1 cellular context compared by ENCODE assay signal in genomic region chr10:5666324-5667220, GRCh38.
A peak's percentile ranks its signal among the peaks of the same experiment; 100 is the strongest.
TF ChIP-seq lines count a peak whose summit lies in the region.

TSS of gene ASB13 (minus strand) at chr10:5666595. CDS start at chr10:5666551, 44 bp downstream.

TF ChIP-seq in HepG2, 621 proteins besides CTCF, POLR2A, EP300 and RAD21 (continued from another document and continues in another):
- TF ChIP-seq PLSCR1 (CRISPR knock-in tag; IDR thresholded peaks at IDR 0.05; ENCODE audit: borderline replicate concordance) (no peak), ZNF547 (CRISPR knock-in tag; IDR thresholded peaks at IDR 0.05) (no peak; the same call in 1 of the 2 replicates), ZBTB14 (CRISPR knock-in tag; IDR thresholded peaks at IDR 0.05) (peak; percentile 29; the same call in 1 of the 2 replicates), PHF21A (CRISPR knock-in tag; IDR thresholded peaks at IDR 0.05) (no peak; the same call in 1 of the 2 replicates), MEIS2 (CRISPR knock-in tag; IDR thresholded peaks at IDR 0.05) (no peak), ZBTB46 (CRISPR knock-in tag; IDR thresholded peaks at IDR 0.05; ENCODE audit: borderline replicate concordance) (no peak), HNRNPK (IDR thresholded peaks at IDR 0.05; ENCODE audit: low read depth, low read length, poor library complexity, severe bottlenecking) (no peak), DPF2 (CRISPR knock-in tag; IDR thresholded peaks at IDR 0.05; ENCODE audit: borderline replicate concordance, low read depth) (0 out of 2 replicates have a peak, but pooled peaks have one; percentile 12), ZNF232 (CRISPR knock-in tag; IDR thresholded peaks at IDR 0.05; ENCODE audit: borderline replicate concordance) (0 out of 2 replicates have a peak, but pooled peaks have one; percentile 47), SP5 (CRISPR knock-in tag; IDR thresholded peaks at IDR 0.05; ENCODE audit: borderline replicate concordance, low read depth) (peak; percentile 9; the same call in 1 of the 2 replicates), PAF1 (CRISPR knock-in tag; IDR thresholded peaks at IDR 0.05) (no peak), ZC3H4 (CRISPR knock-in tag; IDR thresholded peaks at IDR 0.05; ENCODE audit: borderline replicate concordance) (no peak), ATF7 (IDR thresholded peaks at IDR 0.05) (no peak), ATF7 (CRISPR knock-in tag; IDR thresholded peaks at IDR 0.05) (0 out of 2 replicates have a peak, but pooled peaks have one; percentile 62), SYNCRIP (IDR thresholded peaks at IDR 0.05; ENCODE audit: insufficient read depth, low read depth, low read length) (no peak), ZBTB8A (CRISPR knock-in tag; IDR thresholded peaks at IDR 0.05; ENCODE audit: borderline replicate concordance, low read depth) (no peak), AKAP8 (CRISPR knock-in tag; IDR thresholded peaks at IDR 0.05) (no peak), CSRNP1 (CRISPR knock-in tag; IDR thresholded peaks at IDR 0.05) (no peak), MBNL3 (CRISPR knock-in tag; conservative IDR thresholded peaks at IDR 0.05) (no peak), TFDP1 (CRISPR knock-in tag; IDR thresholded peaks at IDR 0.05; ENCODE audit: borderline replicate concordance) (peak; percentile 64; the same call in 1 of the 2 replicates), PCBP2 (optimal IDR thresholded peaks at IDR 0.05; ENCODE audit: low read depth, low read length, poor library complexity, severe bottlenecking) (no peak), SIN3B (IDR thresholded peaks at IDR 0.05; ENCODE audit: low read length) (no peak), KDM5B (CRISPR knock-in tag; IDR thresholded peaks at IDR 0.05; ENCODE audit: borderline replicate concordance) (peak; percentile 61), HOXA9 (CRISPR knock-in tag; IDR thresholded peaks at IDR 0.05; ENCODE audit: borderline replicate concordance) (no peak; the same call in 1 of the 2 replicates), MTA3 (CRISPR knock-in tag; IDR thresholded peaks at IDR 0.05) (no peak), ZNF207 (IDR thresholded peaks at IDR 0.05; ENCODE audit: borderline replicate concordance) (no peak), ZNF557 (CRISPR knock-in tag; IDR thresholded peaks at IDR 0.05) (no peak; the same call in 1 of the 2 replicates), TRAFD1 (CRISPR knock-in tag; IDR thresholded peaks at IDR 0.05; ENCODE audit: borderline replicate concordance) (no peak), ZNF546 (CRISPR knock-in tag; conservative IDR thresholded peaks at IDR 0.05) (0 out of 2 replicates have a peak, but pooled peaks have one; percentile 12), SAFB2 (CRISPR knock-in tag; IDR thresholded peaks at IDR 0.05; ENCODE audit: borderline replicate concordance, low read depth) (no peak), ZNF20 (CRISPR knock-in tag; IDR thresholded peaks at IDR 0.05) (no peak), PREB (CRISPR knock-in tag; IDR thresholded peaks at IDR 0.05) (no peak), PHF8 (CRISPR knock-in tag; IDR thresholded peaks at IDR 0.05) (peak; percentile 5; the same call in 1 of the 2 replicates), ZNF768 (CRISPR knock-in tag; IDR thresholded peaks at IDR 0.05) (no peak; the same call in 1 of the 2 replicates), ZFX (CRISPR knock-in tag; IDR thresholded peaks at IDR 0.05; ENCODE audit: low read depth) (peak; percentile 70), ZNF674 (CRISPR knock-in tag; IDR thresholded peaks at IDR 0.05; ENCODE audit: low read depth) (0 out of 2 replicates have a peak, but pooled peaks have one; percentile 24), BCLAF1 (IDR thresholded peaks at IDR 0.05) (no peak), GABPB1 (CRISPR knock-in tag; IDR thresholded peaks at IDR 0.05) (peak; percentile 57; the same call in 1 of the 2 replicates), THAP7 (CRISPR knock-in tag; IDR thresholded peaks at IDR 0.05) (0 out of 2 replicates have a peak, but pooled peaks have one; percentile 11), FUBP1 (CRISPR knock-in tag; IDR thresholded peaks at IDR 0.05; ENCODE audit: borderline replicate concordance) (no peak), ZNF3 (CRISPR knock-in tag; IDR thresholded peaks at IDR 0.05) (no peak), ZNF850 (CRISPR knock-in tag; conservative IDR thresholded peaks at IDR 0.05) (no peak), ZNF747 (CRISPR knock-in tag; IDR thresholded peaks at IDR 0.05; ENCODE audit: borderline replicate concordance) (no peak), ZNF597 (CRISPR knock-in tag; IDR thresholded peaks at IDR 0.05) (no peak), FLYWCH1 (CRISPR knock-in tag; IDR thresholded peaks at IDR 0.05) (no peak), JUNB (CRISPR knock-in tag; IDR thresholded peaks at IDR 0.05; ENCODE audit: borderline replicate concordance) (peak; percentile 61; the same call in 1 of the 2 replicates), ZNF556 (CRISPR knock-in tag; IDR thresholded peaks at IDR 0.05; ENCODE audit: borderline replicate concordance) (no peak), CREB1 (IDR thresholded peaks at IDR 0.05) (peak; percentile 46; the same call in 1 of the 2 replicates), CREB1 (CRISPR knock-in tag; IDR thresholded peaks at IDR 0.05) (no peak), TEAD3 (CRISPR knock-in tag; optimal IDR thresholded peaks at IDR 0.05; ENCODE audit: borderline replicate concordance) (peak; percentile 11), PPARG (CRISPR knock-in tag; conservative IDR thresholded peaks at IDR 0.05) (no peak), ZNF543 (CRISPR knock-in tag; IDR thresholded peaks at IDR 0.05) (0 out of 2 replicates have a peak, but pooled peaks have one; percentile 37), IKZF1 (IDR thresholded peaks at IDR 0.05) (no peak)
